26 cellular contexts compared by ENCODE assay signal in the genomic region with DNA sequence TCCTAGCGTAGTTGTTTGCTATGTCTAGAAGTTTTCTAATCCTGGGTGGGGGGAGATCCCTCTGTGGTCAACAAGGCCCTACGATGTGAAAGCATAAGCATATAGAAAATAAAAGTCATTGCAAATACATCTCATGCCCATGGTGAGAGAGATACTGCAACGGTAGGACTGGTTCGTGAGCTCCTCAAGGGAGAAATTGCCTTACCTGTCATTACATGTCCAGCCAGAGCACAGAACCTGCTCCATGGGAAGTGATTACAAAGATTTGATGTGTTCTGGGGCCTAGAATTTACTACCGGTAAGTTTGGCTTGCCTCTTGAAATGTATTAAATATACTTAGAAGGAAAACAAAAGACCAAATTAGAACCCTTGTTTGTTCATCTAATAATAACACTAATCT.
"Had no signal": no experiment of that assay in that cellular context is flagged by ENCODE, and none has a peak within 500 bp of the region (broad histone marks: within the 10 kb centered on the region; RNA-seq: fewer than 3 reads in every experiment).

No MANE protein-coding gene starts in this region.

- ATAC-seq: left colon; left lung; lower lobe of right lung; naive thymus-derived CD8-positive, alpha-beta T cell; right lobe of liver; stimulated activated memory B cell treated with anti-CD40 and anti-IgM and Interleukin-4, amounts not matched to agents 10 μg/mL and 1 μg/mL and 100 μg/mL, for 72 hours; stimulated activated naive CD8-positive, alpha-beta T cell treated with anti-CD3 and anti-CD28 coated beads, Interleukin-15, amount 100 ng/mL, for 72 hours had no signal

- H3K4me1 ChIP-seq: left lung, lower lobe of right lung, parathyroid adenoma, right atrium auricular region, right lobe of liver, tibial nerve, uterus had no signal

- FAIRE-seq: kidney had no signal

- H3K9me3 ChIP-seq: left lung, lower lobe of right lung, right atrium auricular region, right lobe of liver, tibial nerve, uterus had no signal

- H3K79me2 ChIP-seq: parathyroid adenoma had no signal

- H3K36me3 ChIP-seq: left lung, lower lobe of right lung, right atrium auricular region, right lobe of liver, tibial nerve, uterus had no signal

- H3K27me3 ChIP-seq: left lung, right atrium auricular region, right lobe of liver, tibial nerve, uterus had no signal

- H3K27ac Mint-ChIP-seq: mesothelial cell of epicardium; nephron; stimulated activated memory B cell treated with anti-CD40 and anti-IgM and Interleukin-4, amounts not matched to agents 10 μg/mL and 1 μg/mL and 100 μg/mL, for 72 hours; stimulated activated naive CD8-positive, alpha-beta T cell treated with anti-CD3 and anti-CD28 coated beads, Interleukin-15, amount 100 ng/mL, for 72 hours; type B pancreatic cell had no signal

- H3K4me2 ChIP-seq: smooth muscle cell had no signal

- H3K27ac ChIP-seq: left lung, lower lobe of right lung, parathyroid adenoma, right atrium auricular region, right lobe of liver, tibial nerve, uterus had no signal

- H3K4me3 Mint-ChIP-seq: mesothelial cell of epicardium; naive thymus-derived CD8-positive, alpha-beta T cell; nephron; neural crest cell; stimulated activated memory B cell treated with anti-CD40 and anti-IgM and Interleukin-4, amounts not matched to agents 10 μg/mL and 1 μg/mL and 100 μg/mL, for 72 hours; stimulated activated naive CD8-positive, alpha-beta T cell treated with anti-CD3 and anti-CD28 coated beads, Interleukin-15, amount 100 ng/mL, for 72 hours; type B pancreatic cell had no signal

- H3K4me1 Mint-ChIP-seq: naive thymus-derived CD8-positive, alpha-beta T cell; neural crest cell; stimulated activated memory B cell treated with anti-CD40 and anti-IgM and Interleukin-4, amounts not matched to agents 10 μg/mL and 1 μg/mL and 100 μg/mL, for 72 hours; stimulated activated naive CD8-positive, alpha-beta T cell treated with anti-CD3 and anti-CD28 coated beads, Interleukin-15, amount 100 ng/mL, for 72 hours had no signal

- H3K9me3 Mint-ChIP-seq: nephron, neural crest cell, type B pancreatic cell had no signal

- H3K36me3 Mint-ChIP-seq: mesothelial cell of epicardium; naive thymus-derived CD8-positive, alpha-beta T cell; stimulated activated memory B cell treated with anti-CD40 and anti-IgM and Interleukin-4, amounts not matched to agents 10 μg/mL and 1 μg/mL and 100 μg/mL, for 72 hours; type B pancreatic cell had no signal

- H2AFZ ChIP-seq: parathyroid adenoma had no signal

- H3K27me3 Mint-ChIP-seq: naive thymus-derived CD8-positive, alpha-beta T cell; stimulated activated memory B cell treated with anti-CD40 and anti-IgM and Interleukin-4, amounts not matched to agents 10 μg/mL and 1 μg/mL and 100 μg/mL, for 72 hours; stimulated activated naive CD8-positive, alpha-beta T cell treated with anti-CD3 and anti-CD28 coated beads, Interleukin-15, amount 100 ng/mL, for 72 hours; type B pancreatic cell had no signal

- H3K9ac ChIP-seq: parathyroid adenoma had no signal

- DNase-seq: hippocampal formation; kidney; left colon; left lung; lower lobe of right lung; mesendoderm; naive thymus-derived CD8-positive, alpha-beta T cell; nucleus accumbens; right lobe of liver; stimulated activated CD4-positive, alpha-beta T cell treated with anti-CD3 and anti-CD28 coated beads, Interleukin-1b, Interleukin-23, amount 100 ng/mL, for 48 hours; stimulated activated CD4-positive, alpha-beta T cell treated with anti-CD3 and anti-CD28 coated beads, Interleukin-2, amount 100 ng/mL, for 48 hours; stimulated activated CD4-positive, alpha-beta T cell treated with anti-CD3 and anti-CD28 coated beads, Interleukin-4, amount 100 ng/mL, for 4 hours; stimulated activated CD8-positive, alpha-beta memory T cell treated with anti-CD3 and anti-CD28 coated beads, Interleukin-4, amount 100 ng/mL, for 48 hours; stimulated activated naive CD4-positive, alpha-beta T cell treated with Interleukin-2 at 50 U/mL for 16 hours; stimulated activated naive CD8-positive, alpha-beta T cell treated with anti-CD3 and anti-CD28 coated beads, Interleukin-15, amount 100 ng/mL, for 72 hours; substantia nigra; uterus had no signal

- H3K4me3 ChIP-seq: left lung, lower lobe of right lung, right atrium auricular region, right lobe of liver, smooth muscle cell, tibial nerve, uterus had no signal
